In the genomic region with DNA sequence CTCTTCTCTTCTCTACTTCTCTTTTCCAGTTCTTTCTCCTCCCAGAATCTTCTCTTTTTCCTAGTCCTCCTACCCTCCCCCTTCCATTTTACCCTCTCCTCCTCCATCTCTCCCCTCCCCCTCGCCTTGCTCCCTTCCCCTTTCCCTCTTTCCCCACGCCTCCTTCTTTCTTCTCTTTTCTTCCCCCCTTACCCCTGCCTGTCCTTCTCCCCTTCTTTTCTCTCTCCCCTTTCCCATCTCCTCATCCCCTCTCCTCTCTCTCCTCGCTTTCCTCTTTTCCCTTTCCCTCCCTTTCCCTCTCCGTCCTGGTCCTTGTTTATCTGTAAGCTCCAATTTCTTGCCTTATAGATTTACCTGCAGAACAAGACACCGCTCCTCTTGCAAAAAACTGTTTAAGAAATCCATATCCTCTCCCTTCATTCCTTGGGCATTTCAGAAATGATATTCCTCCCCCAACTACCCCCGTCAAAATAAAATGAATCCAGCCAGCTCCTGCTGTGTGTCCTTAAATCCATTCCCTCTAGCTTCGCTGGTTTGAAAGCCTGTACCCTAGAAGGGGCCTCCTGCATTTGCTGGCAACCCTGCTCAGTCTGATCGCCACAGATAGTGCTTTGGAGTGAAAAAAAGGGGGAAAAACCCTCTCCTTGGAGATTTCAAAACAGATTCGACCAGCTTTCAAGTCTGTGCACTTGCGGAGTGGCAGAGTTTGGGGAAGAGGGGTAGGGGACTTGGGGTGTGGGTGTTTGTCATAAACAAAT, we compare ENCODE assay signal across 27 cellular contexts.
A peak's percentile ranks its signal among the peaks of the same experiment; 100 is the strongest.
DNase-seq lines count a peak whose midpoint lies in the region; ATAC-seq and TF ChIP-seq lines count a peak whose summit lies in the region.
"Had no signal": no experiment of that assay in that cellular context is flagged by ENCODE, and none has a peak within 500 bp of the region (broad histone marks: within the 10 kb centered on the region; RNA-seq: fewer than 3 reads in every experiment).

No MANE protein-coding gene starts in this region.

- H3K27me3 Mint-ChIP-seq in GM23338 (ENCODE audit: insufficient read depth, low read depth, poor library complexity) (peaks cover 7% of the 10 kb centered on the region), nephron (ENCODE audit: low read depth) (peaks cover 23% of the 10 kb centered on the region)

- H3K9me2 ChIP-seq in GM23338 (ENCODE audit: insufficient read depth) = no peaks in the 10 kb centered on the region; the same call in 1 of the 2 replicates

- H3K4me1 ChIP-seq in GM23338 (ENCODE audit: insufficient read depth) = peaks cover 38% of the 10 kb centered on the region
- no peaks in the 10 kb centered on the region; the same call in 1 of the 2 replicates for H3K4me1 ChIP-seq in iPS DF 6.9 (ENCODE audit: control insufficient read depth, insufficient read depth, low read length)
- H3K4me1 ChIP-seq: gastrocnemius medialis, HAP-1, Peyer's patch, testis, vagina had no signal

- H3K9me3 ChIP-seq in WERI-Rb-1 (ENCODE audit: severe bottlenecking) (no peaks in the 10 kb centered on the region), iPS DF 6.9 (ENCODE audit: control insufficient read depth, insufficient read depth, low read length) (no peaks in the 10 kb centered on the region)
- H3K9me3 ChIP-seq: gastrocnemius medialis, HAP-1, Peyer's patch, testis, vagina had no signal

- ATAC-seq in GM23338 (peak; percentile 77), GM21619 (IDR thresholded peaks at IDR 0.05; ENCODE audit: unreplicated experiment) (no peak)
- ATAC-seq: activated CD8-positive, alpha-beta T cell treated with anti-CD3 and anti-CD28 coated beads, Interleukin-2, amount 10 ng/mL, durations not matched to agents 7 days and 5 days; gastrocnemius medialis; stimulated activated naive CD8-positive, alpha-beta T cell treated with anti-CD3 and anti-CD28 coated beads, Interleukin-15, Interleukin-2, amounts not matched to agents 100 U/mL and 50 U/mL, for 24 hours had no signal

- H3K27ac ChIP-seq in GM23338 (ENCODE audit: low read depth) (no peak overlapping the region), WERI-Rb-1 (peak overlapping the region; percentile 16), iPS DF 6.9 (ENCODE audit: low read length) (no peak overlapping the region)
- H3K27ac ChIP-seq: gastrocnemius medialis, Peyer's patch, skin epidermis, testis, vagina had no signal

- peak overlapping the region; percentile 100 for H2AFZ ChIP-seq in GM23338

- H3F3A ChIP-seq in GM23338 (replicated peaks; ENCODE audit: low read depth) = no peaks in the 10 kb centered on the region

- TF ChIP-seq CTCF in GM23338 (conservative IDR thresholded peaks at IDR 0.05; ENCODE audit: low read depth in 2 of 2) (no peak), WERI-Rb-1 (IDR thresholded peaks at IDR 0.05; ENCODE audit: low read depth, low read length) (no peak), nephron (IDR thresholded peaks at IDR 0.05; ENCODE audit: unreplicated experiment in 3 of 3) (no peak)

- H3K4me1 Mint-ChIP-seq in GM23338 (peaks cover 37% of the 10 kb centered on the region), nephron (peaks cover 53% of the 10 kb centered on the region)
- H3K4me1 Mint-ChIP-seq: CD14-positive monocyte, naive B cell had no signal

- no peaks in the 10 kb centered on the region for H3K79me2 ChIP-seq in GM23338 (replicated peaks; ENCODE audit: insufficient read depth)

- H3K36me3 ChIP-seq in GM23338 (ENCODE audit: insufficient read depth) (no peaks in the 10 kb centered on the region), WERI-Rb-1 (no peaks in the 10 kb centered on the region), iPS DF 6.9 (ENCODE audit: control insufficient read depth, insufficient read depth, low read length) (no peaks in the 10 kb centered on the region)
- H3K36me3 ChIP-seq: gastrocnemius medialis, HAP-1, Peyer's patch, vagina had no signal

- DNase-seq in GM23338 (ENCODE audit: low spot score) (peak; percentile 35), WERI-Rb-1 (peak; percentile 30), iPS DF 6.9 (ENCODE audit: low read depth, low spot score) (no peak), COR-L47 (lab: John Stamatoyannopoulos, UW) (no peak), DMS53 (lab: John Stamatoyannopoulos, UW) (no peak), NCI-H2196 (lab: John Stamatoyannopoulos, UW; ENCODE audit: unreplicated experiment) (no peak)
- DNase-seq: activated CD8-positive, alpha-beta T cell treated with anti-CD3 and anti-CD28 coated beads, Interleukin-2, amount 10 ng/mL, durations not matched to agents 7 days and 5 days; activated naive CD4-positive, alpha-beta T cell treated with anti-CD3 and anti-CD28 coated beads, Interleukin-2, amount 50 U/mL, for 16 hours; amniotic stem cell; DMS79; gastrocnemius medialis; GF-D8; midbrain; naive B cell; NCI-H1436; NCI-H2081 treated with DMSO at 0.1 percent for 48 hours; Peyer's patch; SHP77; stimulated activated naive CD8-positive, alpha-beta T cell treated with anti-CD3 and anti-CD28 coated beads, Interleukin-15, Interleukin-2, amounts not matched to agents 100 U/mL and 50 U/mL, for 24 hours; T-helper 2 cell; testis had no signal

- no peaks in the 10 kb centered on the region for H3K36me3 Mint-ChIP-seq in GM23338 (ENCODE audit: low read depth)
- H3K36me3 Mint-ChIP-seq in nephron (ENCODE audit: low read depth) = no peaks in the 10 kb centered on the region
- H3K36me3 Mint-ChIP-seq: CD14-positive monocyte, naive B cell had no signal

- H3K27ac Mint-ChIP-seq in GM23338 (no peak overlapping the region), nephron (peak overlapping the region in 2 of 3 experiments; percentile 0 to 67)
- H3K27ac Mint-ChIP-seq: activated CD8-positive, alpha-beta T cell treated with anti-CD3 and anti-CD28 coated beads, Interleukin-2, amount 10 ng/mL, durations not matched to agents 7 days and 5 days had no signal

- H3K4me3 Mint-ChIP-seq in GM23338 (peak overlapping the region; percentile 67), nephron (peak overlapping the region; percentile 5 to 52 (median 10))
- H3K4me3 Mint-ChIP-seq: activated CD8-positive, alpha-beta T cell treated with anti-CD3 and anti-CD28 coated beads, Interleukin-2, amount 10 ng/mL, durations not matched to agents 7 days and 5 days; CD14-positive monocyte; naive B cell had no signal

- no peaks in the 10 kb centered on the region for H3K9me3 Mint-ChIP-seq in GM23338
- no peaks in the 10 kb centered on the region for H3K9me3 Mint-ChIP-seq in nephron

- H3K4me2 ChIP-seq in GM23338 = peak overlapping the region; percentile 81

- peak overlapping the region; percentile 65 for H3K4me3 ChIP-seq in GM23338
- H3K4me3 ChIP-seq in WERI-Rb-1 (ENCODE audit: low read depth, low read length) = no peak overlapping the region
- H3K4me3 ChIP-seq in iPS DF 6.9 (ENCODE audit: low read length) = peak overlapping the region; percentile 8; the same call in 1 of the 2 replicates
- H3K4me3 ChIP-seq: gastrocnemius medialis, HAP-1, Peyer's patch, skin epidermis, testis had no signal

- no peaks in the 10 kb centered on the region for H4K20me1 ChIP-seq in GM23338 (replicated peaks; ENCODE audit: insufficient read depth)

- 60% methylated on average over 2 of the region's 10 CpGs for WGBS in iPS DF 6.9 (ENCODE audit: insufficient coverage, insufficient read length)

- H3K27me3 ChIP-seq in GM23338 (ENCODE audit: insufficient read depth) = no peaks in the 10 kb centered on the region
- no peaks in the 10 kb centered on the region for H3K27me3 ChIP-seq in WERI-Rb-1 (ENCODE audit: insufficient read depth, low read depth, severe bottlenecking)
- H3K27me3 ChIP-seq in iPS DF 6.9 (ENCODE audit: control insufficient read depth, insufficient read depth, low read length) = no peaks in the 10 kb centered on the region
- H3K27me3 ChIP-seq: Peyer's patch, testis, vagina had no signal

TF ChIP-seq in GM23338, 12 proteins besides CTCF, POLR2A, EP300 and RAD21 (continues in another document):
- TF ChIP-seq EZH2 (IDR thresholded peaks at IDR 0.05; ENCODE audit: low read depth, unreplicated experiment) = no peak
- TF ChIP-seq POLR2AphosphoS5 (IDR thresholded peaks at IDR 0.05; ENCODE audit: low read depth) = no peak

Comparison
In these comparisons a context has a peak if more than half of its experiments do, and no peak if none do; other contexts are left out.
1. DNase-seq: peak in GM23338 (single experiment) and WERI-Rb-1 (single experiment); none in iPS DF 6.9 (single experiment), COR-L47 (single experiment), DMS53 (single experiment) and NCI-H2196 (single experiment).